In genomic region chr18:8996771-8997432, GRCh38 we compare ENCODE assay signal across 21 cellular contexts.
A peak's percentile ranks its signal among the peaks of the same experiment; 100 is the strongest.
DNase-seq lines count a peak whose midpoint lies in the region; ATAC-seq and TF ChIP-seq lines count a peak whose summit lies in the region.
"Had no signal": no experiment of that assay in that cellular context is flagged by ENCODE, and none has a peak within 500 bp of the region (broad histone marks: within the 10 kb centered on the region; RNA-seq: fewer than 3 reads in every experiment).

No MANE protein-coding gene starts in this region.

- peak overlapping the region; percentile 14 for H3K14ac ChIP-seq in IMR-90 (replicated peaks; ENCODE audit: low read depth, low read length)

- peak overlapping the region; percentile 30 to 65; a peak in 3 of 4 replicates for H4K8ac ChIP-seq in IMR-90 (ENCODE audit: low read depth in 2 of 2, low read length in 2 of 2)

- intact Hi-C loops in IMR-90 (cut with micrococcal nuclease) (loop anchor here (5.0 to 10.0 kb wide), 2 partner anchors 60 to 148 kb away; no protein-coding TSS in a partner anchor), dorsolateral prefrontal cortex (cut with DNase I) (no loop called here)

- WGBS in IMR-90 (ENCODE audit: extremely low coverage in 2 of 2, insufficient read length in 1 of 2), 2 experiments = no CpG with 5 or more reads among the region's 3 CpGs

- H3K4me3 ChIP-seq in IMR-90 (ENCODE audit: insufficient read depth, low read depth, low read length) (no peak overlapping the region), dorsolateral prefrontal cortex (no peak overlapping the region)
- H3K4me3 ChIP-seq: mucosa of descending colon, upper lobe of left lung had no signal

- peak overlapping the region; percentile 53 for H2AFZ ChIP-seq in IMR-90 (replicated peaks; ENCODE audit: low read length, poor library complexity)

- H2AK5ac ChIP-seq in IMR-90 (ENCODE audit: low read depth, low read length) = peak overlapping the region; percentile 93

- peaks cover 5% of the 10 kb centered on the region for H3K9me3 ChIP-seq in IMR-90 (ENCODE audit: control insufficient read depth, insufficient read depth, low read length)
- H3K9me3 ChIP-seq: mucosa of descending colon had no signal

- H4K91ac ChIP-seq in IMR-90 (ENCODE audit: insufficient read depth, low read depth, low read length) = peak overlapping the region; percentile 85

- TF ChIP-seq POLR2A in IMR-90 (IDR thresholded peaks at IDR 0.05; ENCODE audit: low read depth, low read length) = no peak

- peak overlapping the region; percentile 71; the same call in 1 of the 3 replicates for H2BK15ac ChIP-seq in IMR-90 (ENCODE audit: low read depth, low read length)

- no peak for ATAC-seq in IMR-90 (ENCODE audit: low read depth)
- no peak for ATAC-seq in HG02981 (IDR thresholded peaks at IDR 0.05; ENCODE audit: unreplicated experiment)
- ATAC-seq: activated CD4-positive, alpha-beta T cell treated with anti-CD3 and anti-CD28 coated beads for 36 hours; mucosa of descending colon; Right ventricle myocardium inferior; stimulated activated memory B cell treated with anti-CD40 and anti-IgM and Interleukin-4, amounts not matched to agents 10 μg/mL and 1 μg/mL and 100 μg/mL, for 72 hours had no signal

- in situ Hi-C loops in IMR-90 (cut with MboI; ENCODE audit: low sequenced_read_pairs) = no loop called here

- no peak for TF ChIP-seq RAD21 in IMR-90 (IDR thresholded peaks at IDR 0.05; ENCODE audit: low read length)

- no peaks in the 10 kb centered on the region for H3K27me3 ChIP-seq in IMR-90 (ENCODE audit: control insufficient read depth, insufficient read depth, low read length)
- no peaks in the 10 kb centered on the region for H3K27me3 ChIP-seq in dorsolateral prefrontal cortex
- H3K27me3 ChIP-seq: upper lobe of left lung had no signal

- H3K4me1 ChIP-seq in IMR-90 (ENCODE audit: control insufficient read depth, insufficient read depth, low read length) = peaks cover 19% of the 10 kb centered on the region

- no peak overlapping the region for H3K9ac ChIP-seq in IMR-90 (ENCODE audit: low read depth, low read length)

- H3K18ac ChIP-seq in IMR-90 (ENCODE audit: low read depth, low read length) = peak overlapping the region; percentile 79; the same call in 1 of the 2 replicates

- no peaks in the 10 kb centered on the region for H3K36me3 ChIP-seq in IMR-90 (ENCODE audit: control insufficient read depth, insufficient read depth, low read length)
- H3K36me3 ChIP-seq: upper lobe of left lung had no signal

- H3K56ac ChIP-seq in IMR-90 (ENCODE audit: extremely low read depth, insufficient read depth, low read length) = 0 out of 2 replicates have a peak overlapping the region, but pooled peaks have one; percentile 9

- H3K4me2 ChIP-seq in IMR-90 (ENCODE audit: low read depth, low read length) = no peak overlapping the region

- POLR2A ChIA-PET in IMR-90 (lab: Charles Lee; ENCODE audit: unreplicated experiment) = no interaction called here

- H2BK120ac ChIP-seq in IMR-90 (ENCODE audit: low read depth, low read length) = peak overlapping the region; percentile 71

- peak overlapping the region; percentile 10 for H2AK9ac ChIP-seq in IMR-90 (replicated peaks; ENCODE audit: low read depth, low read length, poor library complexity)

- H3K79me1 ChIP-seq in IMR-90 (ENCODE audit: low read depth in 1 of 2, low read length in 2 of 2) = no peaks in the 10 kb centered on the region

- peak overlapping the region; percentile 67; the same call in 1 of the 2 replicates for H4K5ac ChIP-seq in IMR-90 (ENCODE audit: low read depth, low read length)

- H2BK20ac ChIP-seq in IMR-90 (ENCODE audit: low read depth, low read length) = peak overlapping the region; percentile 70

- CTCF ChIA-PET in IMR-90 (lab: Yijun Ruan, JAX) = interaction anchor here (2.2 kb wide), 1 partner anchor 9 kb away, joined by 9 read pairs; no protein-coding TSS in a partner anchor

- DNase-seq in IMR-90 (no peak), SKM-1 (lab: John Stamatoyannopoulos, UW; ENCODE audit: unreplicated experiment) (peak; percentile 24), fibroblast of gingiva (ENCODE audit: low read depth) (peak; percentile 45), superior temporal gyrus (ENCODE audit: extremely low spot score) (peak; percentile 45), dorsolateral prefrontal cortex (no peak), HCEC 1CT (no peak), NCI-H1105 treated with DMSO at 0.1 percent for 48 hours (lab: John Stamatoyannopoulos, UW) (no peak)
- DNase-seq: activated CD4-positive, alpha-beta T cell treated with anti-CD3 and anti-CD28 coated beads for 36 hours; central memory CD4-positive, alpha-beta T cell; DND-41; head of caudate nucleus; islet precursor cell; mucosa of descending colon; NCI-H2081; nucleus accumbens; T1000; upper lobe of left lung had no signal

- H3K4ac ChIP-seq in IMR-90 (ENCODE audit: low read depth, low read length) = peak overlapping the region; percentile 51

- H2BK5ac ChIP-seq in IMR-90 (ENCODE audit: low read depth, low read length, poor library complexity, severe bottlenecking) = peak overlapping the region; percentile 59

- H3K27ac ChIP-seq in IMR-90 (ENCODE audit: insufficient read depth, low read length) = peak overlapping the region; percentile 37; the same call in 1 of the 2 replicates
- peak overlapping the region in 12 of 59 donors; percentile 7 to 79 (median 36) for H3K27ac ChIP-seq in dorsolateral prefrontal cortex
- H3K27ac ChIP-seq: C4-2B, upper lobe of left lung had no signal

- TF ChIP-seq CTCF in IMR-90 (conservative IDR thresholded peaks at IDR 0.05; ENCODE audit: low read depth, low read length) = no peak
- TF ChIP-seq CTCF in dorsolateral prefrontal cortex (IDR thresholded peaks at IDR 0.05 in 54 of 56, conservative IDR thresholded peaks at IDR 0.05 in 2 of 56; ENCODE audit: low read depth in 1 of 56, partially characterized antibody in 56 of 56) = no peak

- peaks cover 6% of the 10 kb centered on the region; the same call in 1 of the 2 replicates for H3K9me1 ChIP-seq in IMR-90 (ENCODE audit: insufficient read depth, low read length)

- dilution Hi-C loops in IMR-90 (cut with HindIII; ENCODE audit: low sequenced_read_pairs, unreplicated experiment) = loop anchor here (25.0 kb wide), 1 partner anchor 310 kb away; no protein-coding TSS in a partner anchor

- no TSS peak for BruUV-seq in IMR-90 (replicated peaks; lab: Mats Ljungman, UMichigan)

- peak overlapping the region; percentile 1 for H3K23ac ChIP-seq in IMR-90 (ENCODE audit: low read depth, low read length)

- H4K20me1 ChIP-seq in IMR-90 (ENCODE audit: insufficient read depth, low read length) = no peaks in the 10 kb centered on the region

TF ChIP-seq in IMR-90, 13 proteins besides CTCF, POLR2A, EP300 and RAD21:
- TF ChIP-seq CEBPB (IDR thresholded peaks at IDR 0.05; ENCODE audit: low read depth, low read length) (peak; percentile 30; the same call in 1 of the 2 replicates), BHLHE40 (IDR thresholded peaks at IDR 0.05; ENCODE audit: low read depth, low read length) (no peak)

Comparison
In these comparisons a context has a peak if more than half of its experiments do, and no peak if none do; other contexts are left out.
1. DNase-seq: peak in SKM-1 (single experiment), fibroblast of gingiva (single experiment) and superior temporal gyrus (single experiment); none in IMR-90 (single experiment), dorsolateral prefrontal cortex (0 of 10), HCEC 1CT (single experiment) and NCI-H1105 treated with DMSO at 0.1 percent for 48 hours (single experiment).